23 cellular contexts compared by ENCODE assay signal in genomic region chr3:30677347-30677685, GRCh38.
DNase-seq lines count a peak whose midpoint lies in the region; ATAC-seq and TF ChIP-seq lines count a peak whose summit lies in the region.
"Had no signal": no experiment of that assay in that cellular context is flagged by ENCODE, and none has a peak within 500 bp of the region (broad histone marks: within the 10 kb centered on the region; RNA-seq: fewer than 3 reads in every experiment).

No MANE protein-coding gene starts in this region.

- ATAC-seq in stimulated activated effector memory CD8-positive, alpha-beta T cell treated with anti-CD3 and anti-CD28 coated beads, Interleukin-12 subunit alpha, Interleukin-12 subunit beta, amount 100 ng/mL, for 72 hours = no peak
- no peak for ATAC-seq in GM18520 (IDR thresholded peaks at IDR 0.05; ENCODE audit: unreplicated experiment)
- ATAC-seq: activated CD8-positive, alpha-beta memory T cell treated with anti-CD3 and anti-CD28 coated beads, Interleukin-2, amount 10 ng/mL, durations not matched to agents 7 days and 5 days; left ventricle myocardium superior had no signal

- no peak overlapping the region for H3K4me3 Mint-ChIP-seq in activated T-cell treated with anti-CD3 and anti-CD28 coated beads, Interleukin-2, amount 50 U/mL, for 24 hours
- H3K4me3 Mint-ChIP-seq in IgD-negative memory B cell (no peak overlapping the region), endothelial cell (ENCODE audit: unreplicated experiment) (peak overlapping the region; percentile 31)
- H3K4me3 Mint-ChIP-seq in stimulated activated effector memory CD8-positive, alpha-beta T cell treated with anti-CD3 and anti-CD28 coated beads, Interleukin-12 subunit alpha, Interleukin-12 subunit beta, amount 100 ng/mL, for 72 hours = no peak overlapping the region
- H3K4me3 Mint-ChIP-seq: activated CD8-positive, alpha-beta memory T cell treated with anti-CD3 and anti-CD28 coated beads, Interleukin-2, amount 10 ng/mL, durations not matched to agents 7 days and 5 days had no signal

- no peaks in the 10 kb centered on the region for H3K27me3 ChIP-seq in stomach
- H3K27me3 ChIP-seq: ovary, sigmoid colon had no signal

- peak overlapping the region in 1 of 2 donors; percentile 32 for H3K27ac ChIP-seq in coronary artery
- no peak overlapping the region for H3K27ac ChIP-seq in stomach
- H3K27ac ChIP-seq: ovary, VCaP had no signal

- H3K36me3 Mint-ChIP-seq in activated T-cell treated with anti-CD3 and anti-CD28 coated beads, Interleukin-2, amount 50 U/mL, for 24 hours (ENCODE audit: low read depth) = peaks cover 98% of the 10 kb centered on the region
- peaks cover 19% of the 10 kb centered on the region for H3K36me3 Mint-ChIP-seq in IgD-negative memory B cell
- peaks cover 75% of the 10 kb centered on the region for H3K36me3 Mint-ChIP-seq in endothelial cell (ENCODE audit: low read depth, unreplicated experiment)
- H3K36me3 Mint-ChIP-seq in stimulated activated effector memory CD8-positive, alpha-beta T cell treated with anti-CD3 and anti-CD28 coated beads, Interleukin-12 subunit alpha, Interleukin-12 subunit beta, amount 100 ng/mL, for 72 hours = peaks cover 99% of the 10 kb centered on the region

- H3K4me1 ChIP-seq in stomach = peaks cover 25 to 76% (median 52%) of the 10 kb centered on the region in 4 donors

- no peak for TF ChIP-seq POLR2A in stomach (IDR thresholded peaks at IDR 0.05)

- H3K9me3 ChIP-seq in stomach = no peaks in the 10 kb centered on the region
- H3K9me3 ChIP-seq: ovary, sigmoid colon had no signal

- H3K27me3 Mint-ChIP-seq in activated T-cell treated with anti-CD3 and anti-CD28 coated beads, Interleukin-2, amount 50 U/mL, for 24 hours = no peaks in the 10 kb centered on the region
- H3K27me3 Mint-ChIP-seq in IgD-negative memory B cell (no peaks in the 10 kb centered on the region), endothelial cell (ENCODE audit: unreplicated experiment) (peaks cover 6% of the 10 kb centered on the region)
- H3K27me3 Mint-ChIP-seq: activated CD8-positive, alpha-beta memory T cell treated with anti-CD3 and anti-CD28 coated beads, Interleukin-2, amount 10 ng/mL, durations not matched to agents 7 days and 5 days had no signal

- peak overlapping the region; percentile 86 for H3K27ac Mint-ChIP-seq in activated T-cell treated with anti-CD3 and anti-CD28 coated beads, Interleukin-2, amount 50 U/mL, for 24 hours
- H3K27ac Mint-ChIP-seq in IgD-negative memory B cell (peak overlapping the region in 2 of 3 donors; percentile 34 to 59), endothelial cell (ENCODE audit: unreplicated experiment) (no peak overlapping the region)
- peak overlapping the region; percentile 69 for H3K27ac Mint-ChIP-seq in stimulated activated effector memory CD8-positive, alpha-beta T cell treated with anti-CD3 and anti-CD28 coated beads, Interleukin-12 subunit alpha, Interleukin-12 subunit beta, amount 100 ng/mL, for 72 hours

- H3K36me3 ChIP-seq in stomach = peaks cover 55 to 96% (median 79%) of the 10 kb centered on the region in 4 donors
- H3K36me3 ChIP-seq: ovary had no signal

- H3K4me3 ChIP-seq in coronary artery (no peak overlapping the region), stomach (no peak overlapping the region)
- H3K4me3 ChIP-seq: ovary, sigmoid colon had no signal

- TF ChIP-seq EP300 in stomach (IDR thresholded peaks at IDR 0.05) = no peak

- DNase-seq in activated T-cell treated with anti-CD3 and anti-CD28 coated beads, Interleukin-2, amount 50 U/mL, for 24 hours = no peak
- no peak for DNase-seq in activated T-cell treated with anti-CD3 and anti-CD28 coated beads, Interleukin-2, amount 50 U/mL, for 48 hours
- no peak for DNase-seq in endothelial cell (ENCODE audit: low spot score)
- DNase-seq in stimulated activated effector memory CD8-positive, alpha-beta T cell treated with anti-CD3 and anti-CD28 coated beads, Interleukin-12 subunit alpha, Interleukin-12 subunit beta, amount 100 ng/mL, for 72 hours (ENCODE audit: low spot score in 2 of 2) = no peak
- no peak for DNase-seq in coronary artery (ENCODE audit: low spot score)
- no peak for DNase-seq in stomach
- DNase-seq: activated CD8-positive, alpha-beta memory T cell treated with anti-CD3 and anti-CD28 coated beads, Interleukin-2, amount 10 ng/mL, durations not matched to agents 7 days and 5 days; activated gamma-delta T cell; DMS79; effector memory CD4-positive, alpha-beta T cell; glutamatergic neuron; HCEC 1CT; left ventricle myocardium superior; NCI-H1436; NCI-H2171 treated with DMSO at 0.1 percent for 48 hours; NCI-H526 treated with DMSO at 0.1 percent for 48 hours; ovary; SHP77; sigmoid colon; stimulated activated naive CD4-positive, alpha-beta T cell had no signal

- TF ChIP-seq CTCF in endothelial cell (IDR thresholded peaks at IDR 0.05; ENCODE audit: unreplicated experiment) (no peak), coronary artery (IDR thresholded peaks at IDR 0.05) (no peak), stomach (IDR thresholded peaks at IDR 0.05) (no peak)

- no peaks in the 10 kb centered on the region for H3K9me3 Mint-ChIP-seq in activated T-cell treated with anti-CD3 and anti-CD28 coated beads, Interleukin-2, amount 50 U/mL, for 24 hours
- H3K9me3 Mint-ChIP-seq in IgD-negative memory B cell (no peaks in the 10 kb centered on the region), endothelial cell (ENCODE audit: unreplicated experiment) (no peaks in the 10 kb centered on the region)
- H3K9me3 Mint-ChIP-seq in stimulated activated effector memory CD8-positive, alpha-beta T cell treated with anti-CD3 and anti-CD28 coated beads, Interleukin-12 subunit alpha, Interleukin-12 subunit beta, amount 100 ng/mL, for 72 hours = no peaks in the 10 kb centered on the region

- 78 to 88% (median 83%) methylated on average over 8 of the region's 8 CpGs for WGBS in stomach, 5 donors

- intact Hi-C loops in stomach (cut with DNase I; ENCODE audit: low total_unique reads) = no loop called here

- peaks cover 94% of the 10 kb centered on the region for H3K4me1 Mint-ChIP-seq in activated T-cell treated with anti-CD3 and anti-CD28 coated beads, Interleukin-2, amount 50 U/mL, for 24 hours (ENCODE audit: low read depth)
- H3K4me1 Mint-ChIP-seq in IgD-negative memory B cell = peaks cover 44 to 62% (median 48%) of the 10 kb centered on the region in 3 donors
- peaks cover 61% of the 10 kb centered on the region for H3K4me1 Mint-ChIP-seq in endothelial cell (ENCODE audit: unreplicated experiment)
- peaks cover 77% of the 10 kb centered on the region for H3K4me1 Mint-ChIP-seq in stimulated activated effector memory CD8-positive, alpha-beta T cell treated with anti-CD3 and anti-CD28 coated beads, Interleukin-12 subunit alpha, Interleukin-12 subunit beta, amount 100 ng/mL, for 72 hours
